Comparison of ENCODE assay signal across 18 cellular contexts in the genomic region with DNA sequence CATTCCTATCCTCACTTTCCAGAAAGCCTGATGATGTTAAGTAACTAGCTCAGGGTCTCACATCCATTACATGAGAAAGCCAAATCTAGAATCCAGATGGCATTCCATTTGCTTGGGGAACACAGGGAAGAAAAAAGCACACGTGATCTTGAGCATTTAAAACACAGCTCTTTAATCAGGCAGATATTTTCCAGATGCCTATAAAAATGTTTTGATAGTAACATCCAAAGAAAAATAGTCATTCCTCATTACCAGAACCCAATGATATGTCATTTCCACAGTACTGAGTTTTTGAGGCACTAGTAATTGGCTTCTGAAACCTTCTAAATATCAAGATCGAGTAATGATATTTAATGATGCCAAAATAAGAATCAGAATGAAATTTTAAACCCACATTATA.
A peak's percentile ranks its signal among the peaks of the same experiment; 100 is the strongest.
DNase-seq lines count a peak whose midpoint lies in the region; TF ChIP-seq lines count a peak whose summit lies in the region.
"Had no signal": no experiment of that assay in that cellular context is flagged by ENCODE, and none has a peak within 500 bp of the region (broad histone marks: within the 10 kb centered on the region; RNA-seq: fewer than 3 reads in every experiment).

No MANE protein-coding gene starts in this region.

- H3K9ac ChIP-seq in endodermal cell (ENCODE audit: extremely low read depth, low read length, poor library complexity, severe bottlenecking) = no peak overlapping the region

- H3K36me3 Mint-ChIP-seq in endodermal cell (ENCODE audit: low read depth) = peaks cover 67% of the 10 kb centered on the region
- H3K36me3 Mint-ChIP-seq: CD4-positive, CD25-positive, alpha-beta regulatory T cell; CD8-positive, alpha-beta memory T cell had no signal

- H3K27ac Mint-ChIP-seq in endodermal cell = no peak overlapping the region
- H3K27ac Mint-ChIP-seq: CD4-positive, CD25-positive, alpha-beta regulatory T cell; CD8-positive, alpha-beta memory T cell; GM23338 had no signal

- intact Hi-C loops in stomach (cut with DNase I; ENCODE audit: low total_unique reads) = no loop called here

- TF ChIP-seq CTCF in endodermal cell (conservative IDR thresholded peaks at IDR 0.05) = no peak
- TF ChIP-seq CTCF in stomach (IDR thresholded peaks at IDR 0.05) = no peak

- no peak overlapping the region for H3K27ac ChIP-seq in endodermal cell (ENCODE audit: low read depth, low read length)
- no peak overlapping the region for H3K27ac ChIP-seq in stomach
- H3K27ac ChIP-seq: HL-60 had no signal

- H3K27me3 Mint-ChIP-seq in endodermal cell (ENCODE audit: insufficient read depth) = no peaks in the 10 kb centered on the region
- H3K27me3 Mint-ChIP-seq: CD4-positive, CD25-positive, alpha-beta regulatory T cell had no signal

- H3K4me3 Mint-ChIP-seq in endodermal cell = no peak overlapping the region
- H3K4me3 Mint-ChIP-seq: CD4-positive, CD25-positive, alpha-beta regulatory T cell; CD8-positive, alpha-beta memory T cell; GM23338 had no signal

- H3K4me3 ChIP-seq in endodermal cell (ENCODE audit: low read length) (peak overlapping the region; percentile 60), stomach (no peak overlapping the region)
- H3K4me3 ChIP-seq: GM23338 had no signal

- H3K27me3 ChIP-seq in endodermal cell (ENCODE audit: control insufficient read depth, insufficient read depth, low read length, poor library complexity, severe bottlenecking) (no peaks in the 10 kb centered on the region), stomach (no peaks in the 10 kb centered on the region)
- H3K27me3 ChIP-seq: BE2C had no signal

- peaks cover 55% of the 10 kb centered on the region for H3K9me3 ChIP-seq in endodermal cell (ENCODE audit: control insufficient read depth, low read length)
- H3K9me3 ChIP-seq in stomach = no peaks in the 10 kb centered on the region
- H3K9me3 ChIP-seq: BE2C had no signal

- DNase-seq in NCI-H1694 treated with DMSO at 0.1 percent for 48 hours (lab: John Stamatoyannopoulos, UW) (peak; percentile 97), SK-N-DZ (ENCODE audit: low spot score) (peak; percentile 30), endodermal cell (no peak), stomach (no peak), SKM-1 (lab: John Stamatoyannopoulos, UW; ENCODE audit: unreplicated experiment) (no peak), NCI-H774 (lab: John Stamatoyannopoulos, UW) (no peak)
- DNase-seq: ACHN; BE2C; C1 segment of cervical spinal cord; CD4-positive, CD25-positive, alpha-beta regulatory T cell; CD8-positive, alpha-beta memory T cell; COR-L47; DMS153; DMS79; GF-D8; HCEC 1CT had no signal

- TF ChIP-seq POLR2A in stomach (IDR thresholded peaks at IDR 0.05) = no peak

- H3K4me1 Mint-ChIP-seq in endodermal cell = no peaks in the 10 kb centered on the region
- H3K4me1 Mint-ChIP-seq: CD4-positive, CD25-positive, alpha-beta regulatory T cell; CD8-positive, alpha-beta memory T cell; GM23338 had no signal

- H3K9me3 Mint-ChIP-seq in endodermal cell = peaks cover 50% of the 10 kb centered on the region

- H3K36me3 ChIP-seq in endodermal cell (ENCODE audit: control insufficient read depth, insufficient read depth, low read length) = peaks cover 71% of the 10 kb centered on the region
- no peaks in the 10 kb centered on the region for H3K36me3 ChIP-seq in stomach
- H3K36me3 ChIP-seq: BE2C had no signal

- 86% methylated on average over 1 of the region's 2 CpGs; no CpG with 5 or more reads in 1 of the 2 experiments for WGBS in endodermal cell (ENCODE audit: insufficient coverage in 1 of 2, insufficient read length in 1 of 2), 2 experiments
- 58 to 82% (median 74%) methylated on average over 2 of the region's 2 CpGs for WGBS in stomach, 5 donors

- TF ChIP-seq EP300 in stomach (IDR thresholded peaks at IDR 0.05) = no peak

- H3K4me1 ChIP-seq in endodermal cell (ENCODE audit: control insufficient read depth, insufficient read depth, low read length) (no peaks in the 10 kb centered on the region), stomach (no peaks in the 10 kb centered on the region)
- H3K4me1 ChIP-seq: BE2C had no signal

Comparison
In these comparisons a context has a peak if more than half of its experiments do, and no peak if none do; other contexts are left out.
1. DNase-seq: peak in NCI-H1694 treated with DMSO at 0.1 percent for 48 hours (single experiment) and SK-N-DZ (single experiment); none in endodermal cell (single experiment), stomach (single experiment), SKM-1 (single experiment) and NCI-H774 (single experiment).